In the genomic region with DNA sequence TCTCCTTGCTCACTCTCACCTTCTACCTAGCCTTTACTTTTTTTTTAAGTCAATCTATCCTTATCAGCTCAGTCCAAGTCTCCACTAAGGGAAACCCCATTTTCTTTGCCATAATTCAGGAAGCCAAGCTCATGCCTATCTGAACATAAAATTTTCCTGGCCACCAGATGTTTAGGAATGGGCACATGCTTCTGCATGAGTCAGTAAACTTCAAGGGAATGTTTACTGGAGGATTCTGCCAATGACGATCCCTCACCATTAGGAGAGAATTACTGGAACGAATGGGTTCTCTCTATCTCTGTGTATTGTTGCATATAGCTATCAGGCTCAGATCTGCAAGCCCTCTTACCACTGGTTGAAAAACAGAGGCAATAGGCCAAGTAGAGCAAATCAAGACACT, we compare ENCODE assay signal across 17 cellular contexts.
DNase-seq lines count a peak whose midpoint lies in the region; ATAC-seq, FAIRE-seq and TF ChIP-seq lines count a peak whose summit lies in the region.
"Had no signal": no experiment of that assay in that cellular context is flagged by ENCODE, and none has a peak within 500 bp of the region (broad histone marks: within the 10 kb centered on the region; RNA-seq: fewer than 3 reads in every experiment).

No MANE protein-coding gene starts in this region.

- no peak for FAIRE-seq in urothelium cell line (lab: Jason Lieb, UNC)
- FAIRE-seq: GM12878, GM19239, H1 had no signal

- H3K9ac ChIP-seq in mammary epithelial cell (ENCODE audit: insufficient read depth, low read length) (no peak overlapping the region), fibroblast of lung (ENCODE audit: insufficient read depth, low read length) (no peak overlapping the region)
- H3K9ac ChIP-seq: BLaER1, KMS-11 had no signal

- no peaks in the 10 kb centered on the region for H3K27me3 Mint-ChIP-seq in MCF 10A (ENCODE audit: insufficient read depth, unreplicated experiment)
- H3K27me3 Mint-ChIP-seq: CD4-positive, alpha-beta memory T cell had no signal

- H3K27me3 ChIP-seq in mammary epithelial cell (ENCODE audit: insufficient read depth, low read length) (no peaks in the 10 kb centered on the region), MG63 (no peaks in the 10 kb centered on the region), fibroblast of lung (ENCODE audit: control insufficient read depth, insufficient read depth, low read length) (no peaks in the 10 kb centered on the region)
- H3K27me3 ChIP-seq: BLaER1 had no signal

- H4K20me1 ChIP-seq in mammary epithelial cell (ENCODE audit: insufficient read depth, low read length) (no peaks in the 10 kb centered on the region), fibroblast of lung (ENCODE audit: control insufficient read depth, extremely low read depth, insufficient read depth, low read length) (no peaks in the 10 kb centered on the region)
- H4K20me1 ChIP-seq: BLaER1 had no signal

- peak; percentile 8 for DNase-seq in MCF 10A (ENCODE audit: unreplicated experiment)
- no peak for DNase-seq in mammary epithelial cell
- DNase-seq in MG63: peak; percentile 58
- DNase-seq in fibroblast of lung (ENCODE audit: low read depth in 2 of 2): peak; percentile 1 to 6
- DNase-seq in urothelium cell line (ENCODE audit: low spot score): peak; percentile 4
- DNase-seq in DMS79 (lab: John Stamatoyannopoulos, UW): no peak
- DNase-seq: CD4-positive, alpha-beta memory T cell had no signal

- POLR2A ChIA-PET in MCF 10A (lab: Yijun Ruan, JAX): interaction anchor here (0.6 kb wide), 1 partner anchor 222 kb away, joined by 3 read pairs; no protein-coding TSS in a partner anchor

- no peaks in the 10 kb centered on the region for H3K79me2 ChIP-seq in mammary epithelial cell (ENCODE audit: insufficient read depth, low read length)
- H3K79me2 ChIP-seq in fibroblast of lung (ENCODE audit: control insufficient read depth, insufficient read depth, low read length): no peaks in the 10 kb centered on the region

- H3K4me1 ChIP-seq in mammary epithelial cell (ENCODE audit: insufficient read depth, low read length) (peaks cover 12% of the 10 kb centered on the region), fibroblast of lung (ENCODE audit: control insufficient read depth, extremely low read depth, insufficient read depth, low read length) (no peaks in the 10 kb centered on the region)
- H3K4me1 ChIP-seq: BLaER1, HAP-1 had no signal

- no TSS peak for BruUV-seq in MCF 10A (replicated peaks; lab: Mats Ljungman, UMichigan)
- BruUV-seq in mammary epithelial cell (replicated peaks; lab: Mats Ljungman, UMichigan): no TSS peak

- H3K36me3 ChIP-seq in mammary epithelial cell (ENCODE audit: insufficient read depth, low read length) (no peaks in the 10 kb centered on the region), MG63 (no peaks in the 10 kb centered on the region), fibroblast of lung (ENCODE audit: control insufficient read depth, insufficient read depth, low read length) (no peaks in the 10 kb centered on the region)
- H3K36me3 ChIP-seq: BLaER1, HAP-1 had no signal

- in situ Hi-C loops in mammary epithelial cell (cut with MboI; ENCODE audit: low sequenced_read_pairs in 2 of 2): no loop called here

- peak overlapping the region; percentile 77 for H3K27ac Mint-ChIP-seq in MCF 10A (ENCODE audit: low read depth, unreplicated experiment)
- H3K27ac Mint-ChIP-seq: CD14-positive monocyte; CD4-positive, alpha-beta memory T cell had no signal

- intact Hi-C loops in MCF 10A (cut with micrococcal nuclease): no loop called here
- intact Hi-C loops in mammary epithelial cell (cut with micrococcal nuclease): no loop called here

- no peaks in the 10 kb centered on the region for H3K36me3 Mint-ChIP-seq in MCF 10A (ENCODE audit: insufficient read depth, unreplicated experiment)
- H3K36me3 Mint-ChIP-seq: CD14-positive monocyte; CD4-positive, alpha-beta memory T cell had no signal

- TF ChIP-seq CTCF in MCF 10A (IDR thresholded peaks at IDR 0.05; ENCODE audit: unreplicated experiment) (no peak), mammary epithelial cell (conservative IDR thresholded peaks at IDR 0.05 in 1 of 2, IDR thresholded peaks at IDR 0.05 in 1 of 2; ENCODE audit: extremely low read depth in 1 of 2, insufficient read depth in 1 of 2, low read depth in 1 of 2, low read length in 2 of 2) (no peak), fibroblast of lung (conservative IDR thresholded peaks at IDR 0.05 in 1 of 2, IDR thresholded peaks at IDR 0.05 in 1 of 2; ENCODE audit: low read depth in 1 of 2, low read length in 2 of 2) (no peak)

- peaks cover 17% of the 10 kb centered on the region for H3K4me1 Mint-ChIP-seq in MCF 10A (ENCODE audit: insufficient read depth, unreplicated experiment)
- H3K4me1 Mint-ChIP-seq: CD14-positive monocyte; CD4-positive, alpha-beta memory T cell had no signal

- dilution Hi-C loops in mammary epithelial cell (cut with HindIII; ENCODE audit: low sequenced_read_pairs): no loop called here

- H3K9me3 Mint-ChIP-seq in MCF 10A (ENCODE audit: unreplicated experiment): no peaks in the 10 kb centered on the region

- H3K4me3 ChIP-seq in mammary epithelial cell (replicated peaks in 1 of 3; ENCODE audit: insufficient read depth in 1 of 3, low read depth in 2 of 3, low read length in 3 of 3): no peak overlapping the region
- no peak overlapping the region for H3K4me3 ChIP-seq in MG63
- H3K4me3 ChIP-seq in fibroblast of lung (replicated peaks in 1 of 4; ENCODE audit: control extremely low read depth in 1 of 4, insufficient read depth in 1 of 4, low read depth in 3 of 4, low read length in 4 of 4): no peak overlapping the region
- H3K4me3 ChIP-seq: BLaER1, GM12878, HAP-1 had no signal

- no peak overlapping the region for H3K4me3 Mint-ChIP-seq in MCF 10A (ENCODE audit: unreplicated experiment)
- H3K4me3 Mint-ChIP-seq: CD14-positive monocyte; CD4-positive, alpha-beta memory T cell had no signal

- CTCF ChIA-PET in MCF 10A (lab: Yijun Ruan, JAX): no interaction called here
- CTCF ChIA-PET in mammary epithelial cell (lab: Charles Lee; ENCODE audit: low non-redundant PET): no interaction called here

- H3K9me3 ChIP-seq in mammary epithelial cell (replicated peaks; ENCODE audit: insufficient read depth, low read length): no peaks in the 10 kb centered on the region
- no peaks in the 10 kb centered on the region for H3K9me3 ChIP-seq in MG63
- H3K9me3 ChIP-seq in fibroblast of lung (ENCODE audit: control insufficient read depth, insufficient read depth, low read depth, low read length): no peaks in the 10 kb centered on the region
- H3K9me3 ChIP-seq: BLaER1, HAP-1 had no signal

- no peak for ATAC-seq in HG03025 (IDR thresholded peaks at IDR 0.05; ENCODE audit: low FRiP score, unreplicated experiment)
- ATAC-seq in HG03139 (IDR thresholded peaks at IDR 0.05; ENCODE audit: unreplicated experiment): no peak
- ATAC-seq: GM12878 had no signal

- H3K4me2 ChIP-seq in mammary epithelial cell (ENCODE audit: insufficient read depth, low read depth, low read length): no peak overlapping the region
- H3K4me2 ChIP-seq in fibroblast of lung (ENCODE audit: extremely low read depth, insufficient read depth, low read length): no peak overlapping the region
- H3K4me2 ChIP-seq: BLaER1, KMS-11 had no signal

- 100% methylated on average over 2 of the region's 2 CpGs for WGBS in mammary epithelial cell (ENCODE audit: low coverage, missing lambda C conversion rate)

- H3K27ac ChIP-seq in mammary epithelial cell (ENCODE audit: insufficient read depth, low read depth, low read length): no peak overlapping the region
- H3K27ac ChIP-seq in fibroblast of lung (ENCODE audit: insufficient read depth, low read length): no peak overlapping the region
- H3K27ac ChIP-seq: 22Rv1, BLaER1, KMS-11 had no signal

- no peak overlapping the region for H2AFZ ChIP-seq in mammary epithelial cell (ENCODE audit: low read depth, low read length)
- H2AFZ ChIP-seq in fibroblast of lung (ENCODE audit: low read length): no peak overlapping the region

Comparison
In these comparisons a context has a peak if more than half of its experiments do, and no peak if none do; other contexts are left out.
1. DNase-seq: peak in MCF 10A (single experiment), MG63 (single experiment), fibroblast of lung (2 of 2) and urothelium cell line (single experiment); none in mammary epithelial cell (single experiment) and DMS79 (single experiment).